Comparison of ENCODE assay signal across 10 cellular contexts in the genomic region with DNA sequence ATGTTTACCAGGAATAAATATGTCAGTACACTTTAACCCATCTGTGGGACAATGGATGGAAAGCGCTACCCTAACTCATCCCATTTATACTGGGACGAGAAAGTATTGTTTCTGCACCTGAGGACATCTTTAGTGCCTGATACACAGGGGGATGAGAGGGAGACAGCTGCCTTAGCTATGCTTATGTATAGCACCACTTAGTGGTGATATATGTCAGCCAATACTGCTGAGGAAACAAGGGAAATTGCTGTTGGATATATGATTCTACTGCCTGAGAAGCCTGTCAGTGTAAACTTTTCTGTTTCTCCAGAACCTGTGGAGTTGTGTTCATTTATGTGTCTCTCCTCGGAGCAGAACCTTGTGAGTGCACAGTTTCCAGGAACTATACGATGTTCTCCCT. TPM values are rescaled to one million over a fixed set of nuclear protein-coding genes. Genes with fewer than 3 reads are reported as not detected.
DNase-seq lines count a peak whose midpoint lies in the region; ATAC-seq and TF ChIP-seq lines count a peak whose summit lies in the region.
"Had no signal": no experiment of that assay in that cellular context is flagged by ENCODE, and none has a peak within 500 bp of the region (broad histone marks: within the 10 kb centered on the region; RNA-seq: fewer than 3 reads in every experiment).

No MANE protein-coding gene starts in this region.

- CTCF ChIA-PET in SK-N-SH (lab: Yijun Ruan, JAX), result interaction anchor here (0.8 to 4.3 kb wide), 4 partner anchors 9 to 416 kb away, joined by 3 to 53 read pairs (median 4); a partner anchor contains a TSS

- peak; percentile 37 for TF ChIP-seq CTCF in SK-N-SH (IDR thresholded peaks at IDR 0.05)
- no peak for TF ChIP-seq CTCF in liver (IDR thresholded peaks at IDR 0.05; ENCODE audit: low read depth, low read length, missing input control)
- no peak for TF ChIP-seq CTCF in suprapubic skin (IDR thresholded peaks at IDR 0.05)

- H3K4me2 ChIP-seq in SK-N-SH, result no peak overlapping the region

- peak; percentile 15 for DNase-seq in NCI-H146 (lab: John Stamatoyannopoulos, UW)
- DNase-seq in NCI-H146 treated with DMSO at 0.1 percent for 48 hours (lab: John Stamatoyannopoulos, UW; ENCODE audit: unreplicated experiment), result no peak
- DNase-seq in SK-N-SH, result no peak
- no peak for DNase-seq in suprapubic skin (ENCODE audit: low spot score in 2 of 2)
- DNase-seq: activated B cell treated with CpG ODN at 0.5 μM for 24 hours had no signal

- no peaks in the 10 kb centered on the region for H3K79me2 ChIP-seq in SK-N-SH (ENCODE audit: insufficient read depth)

- TF ChIP-seq RAD21 in SK-N-SH (IDR thresholded peaks at IDR 0.05; ENCODE audit: low read length), result peak; percentile 50
- peak; percentile 30 to 63 for TF ChIP-seq RAD21 in liver (IDR thresholded peaks at IDR 0.05)

- 45% methylated on average over 4 of the region's 4 CpGs for WGBS in SK-N-SH (ENCODE audit: low lambda C conversion rate)
- WGBS in liver, result 83% methylated on average over 4 of the region's 4 CpGs
- WGBS in suprapubic skin, result 71% methylated on average over 4 of the region's 4 CpGs

- no peak for TF ChIP-seq EP300 in SK-N-SH (IDR thresholded peaks at IDR 0.05; ENCODE audit: borderline replicate concordance in 1 of 2, low read depth in 1 of 2, low read length in 1 of 2)
- TF ChIP-seq EP300 in suprapubic skin (IDR thresholded peaks at IDR 0.05), result no peak

- no peaks in the 10 kb centered on the region for H3K9me3 ChIP-seq in SK-N-SH
- H3K9me3 ChIP-seq in liver (ENCODE audit: control insufficient read depth in 4 of 4, low read length in 3 of 4), result no peaks in the 10 kb centered on the region
- no peaks in the 10 kb centered on the region for H3K9me3 ChIP-seq in suprapubic skin

- no peak overlapping the region for H3K4me3 ChIP-seq in SK-N-SH (ENCODE audit: low read depth in 2 of 2, low read length in 1 of 2)
- no peak overlapping the region for H3K4me3 ChIP-seq in liver (ENCODE audit: low read depth in 1 of 3, low read length in 3 of 3)
- no peak overlapping the region for H3K4me3 ChIP-seq in suprapubic skin
- H3K4me3 ChIP-seq: skin epidermis had no signal

- no peaks in the 10 kb centered on the region for H3F3A ChIP-seq in SK-N-SH (replicated peaks; ENCODE audit: insufficient read depth)

- POLR2A ChIA-PET in SK-N-SH (lab: Yijun Ruan, JAX), result no interaction called here

- H3K27ac ChIP-seq in SK-N-SH (ENCODE audit: low read depth in 2 of 2, low read length in 1 of 2) (no peak overlapping the region), liver (ENCODE audit: low read depth in 1 of 2, low read length in 2 of 2) (no peak overlapping the region), suprapubic skin (no peak overlapping the region)
- H3K27ac ChIP-seq: skin epidermis had no signal

- no peaks in the 10 kb centered on the region for H3K36me3 ChIP-seq in SK-N-SH (replicated peaks in 1 of 2; ENCODE audit: control insufficient read depth in 1 of 2, insufficient read depth in 2 of 2, low read length in 1 of 2)
- H3K36me3 ChIP-seq in liver (ENCODE audit: control insufficient read depth in 4 of 4, insufficient read depth in 3 of 4, low read depth in 1 of 4, low read length in 3 of 4), result no peaks in the 10 kb centered on the region
- no peaks in the 10 kb centered on the region for H3K36me3 ChIP-seq in suprapubic skin

- H3K9me2 ChIP-seq in SK-N-SH, result no peaks in the 10 kb centered on the region

- no peak for TF ChIP-seq POLR2A in suprapubic skin (IDR thresholded peaks at IDR 0.05)

- no peaks in the 10 kb centered on the region for H4K20me1 ChIP-seq in SK-N-SH (ENCODE audit: insufficient read depth)

- H3K4me1 ChIP-seq in SK-N-SH (ENCODE audit: control insufficient read depth in 1 of 2, insufficient read depth in 2 of 2, low read depth in 1 of 2, low read length in 1 of 2), result peaks cover 0 to 2% of the 10 kb centered on the region in 2 experiments; a peak in 1 of 4 replicates
- H3K4me1 ChIP-seq in liver (ENCODE audit: control insufficient read depth in 4 of 4, insufficient read depth in 4 of 4, low read length in 3 of 4), result peaks cover 0 to 4% (median 0%) of the 10 kb centered on the region in 4 donors
- H3K4me1 ChIP-seq in suprapubic skin, result peaks cover 4% of the 10 kb centered on the region

- no peak overlapping the region for H3K9ac ChIP-seq in SK-N-SH
- no peak overlapping the region for H3K9ac ChIP-seq in liver (ENCODE audit: low read depth in 1 of 2, low read length in 2 of 2)

- H2AFZ ChIP-seq in SK-N-SH (ENCODE audit: low read depth), result no peak overlapping the region

- peaks cover 7% of the 10 kb centered on the region; the same call in 1 of the 2 replicates for H3K27me3 ChIP-seq in SK-N-SH (ENCODE audit: insufficient read depth)
- H3K27me3 ChIP-seq in liver (ENCODE audit: control insufficient read depth in 4 of 4, insufficient read depth in 4 of 4, low read length in 3 of 4), result no peaks in the 10 kb centered on the region
- H3K27me3 ChIP-seq in suprapubic skin, result no peaks in the 10 kb centered on the region

- ATAC-seq in HG02938 (IDR thresholded peaks at IDR 0.05; ENCODE audit: unreplicated experiment) (peak; percentile 41), HG03460 (IDR thresholded peaks at IDR 0.05; ENCODE audit: unreplicated experiment) (no peak), GM18907 (IDR thresholded peaks at IDR 0.05; ENCODE audit: unreplicated experiment) (no peak)

TF ChIP-seq in SK-N-SH, 30 proteins besides CTCF, POLR2A, EP300 and RAD21:
- TF ChIP-seq SMC3 (IDR thresholded peaks at IDR 0.05; ENCODE audit: low read depth, low read length) (peak; percentile 28; the same call in 1 of the 2 replicates), POLR2AphosphoS5 (IDR thresholded peaks at IDR 0.05; ENCODE audit: low read depth, low read length) (no peak)

TF ChIP-seq in liver, 16 proteins besides CTCF, POLR2A, EP300 and RAD21:
- TF ChIP-seq HNF4G (IDR thresholded peaks at IDR 0.05) (no peak), TAF1 (conservative IDR thresholded peaks at IDR 0.05) (no peak), RXRA (IDR thresholded peaks at IDR 0.05) (no peak)
- TF ChIP-seq, protein P1, sequence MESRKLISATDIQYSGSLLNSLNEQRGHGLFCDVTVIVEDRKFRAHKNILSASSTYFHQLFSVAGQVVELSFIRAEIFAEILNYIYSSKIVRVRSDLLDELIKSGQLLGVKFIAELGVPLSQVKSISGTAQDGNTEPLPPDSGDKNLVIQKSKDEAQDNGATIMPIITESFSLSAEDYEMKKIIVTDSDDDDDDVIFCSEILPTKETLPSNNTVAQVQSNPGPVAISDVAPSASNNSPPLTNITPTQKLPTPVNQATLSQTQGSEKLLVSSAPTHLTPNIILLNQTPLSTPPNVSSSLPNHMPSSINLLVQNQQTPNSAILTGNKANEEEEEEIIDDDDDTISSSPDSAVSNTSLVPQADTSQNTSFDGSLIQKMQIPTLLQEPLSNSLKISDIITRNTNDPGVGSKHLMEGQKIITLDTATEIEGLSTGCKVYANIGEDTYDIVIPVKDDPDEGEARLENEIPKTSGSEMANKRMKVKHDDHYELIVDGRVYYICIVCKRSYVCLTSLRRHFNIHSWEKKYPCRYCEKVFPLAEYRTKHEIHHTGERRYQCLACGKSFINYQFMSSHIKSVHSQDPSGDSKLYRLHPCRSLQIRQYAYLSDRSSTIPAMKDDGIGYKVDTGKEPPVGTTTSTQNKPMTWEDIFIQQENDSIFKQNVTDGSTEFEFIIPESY (IDR thresholded peaks at IDR 0.05), result no peak

RNA-seq across cellular contexts. Expression of a gene that starts 13.3 kb away (rescaled TPM):
- polyA plus RNA-seq in SK-N-SH (2012; rRNA removed), result 4.3 and 6.0 TPM in 2 replicates
- 5.4 TPM in 2 replicates for polyA plus RNA-seq in SK-N-SH (2012; cell fraction: cytosol; rRNA removed)
- polyA plus RNA-seq in SK-N-SH (2012; cell fraction: nucleus; rRNA removed), result 6.6 and 13.9 TPM in 2 replicates
- 10 to 100 TPM in 1 of 2 donors, 1 to 10 TPM in 1; 9.7 to 15.7 TPM for total RNA-seq in liver
- 1 to 10 TPM; 1.6 to 1.8 TPM for polyA plus RNA-seq in liver
- total RNA-seq in suprapubic skin, result 10 to 100 TPM in 3 of 4 donors, 1 to 10 TPM in 1; 8.6 to 22.8 (median 11.3) TPM
